ENCODE assay signal across 9 cellular contexts in the genomic region with DNA sequence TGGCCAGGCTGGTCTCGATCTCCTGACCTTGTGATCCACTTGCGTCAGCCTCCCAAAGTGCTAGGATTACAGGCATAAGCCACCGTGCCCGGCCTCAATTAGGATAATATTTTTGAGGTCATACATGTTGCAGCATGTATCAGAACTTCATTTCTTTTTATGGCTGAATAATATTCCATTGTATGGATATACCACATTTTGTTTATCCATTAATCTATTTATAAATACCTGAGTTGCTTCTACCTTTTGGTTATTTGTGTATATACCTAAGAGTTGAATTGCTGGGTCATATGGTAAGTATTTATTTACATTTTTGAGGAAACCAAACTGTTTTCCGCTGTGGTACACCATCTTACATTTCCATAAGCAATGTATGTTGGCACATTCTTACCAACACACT. TPM values are rescaled to one million over a fixed set of nuclear protein-coding genes. Genes with fewer than 3 reads are reported as not detected.
"Had no signal": no experiment of that assay in that cellular context is flagged by ENCODE, and none has a peak within 500 bp of the region (broad histone marks: within the 10 kb centered on the region; RNA-seq: fewer than 3 reads in every experiment).

No MANE protein-coding gene starts in this region.

- H3K4me1 Mint-ChIP-seq: IgD-negative memory B cell had no signal

- H3K4me3 Mint-ChIP-seq: IgD-negative memory B cell had no signal

- H3K4me3 ChIP-seq: K562 had no signal

- H3K36me3 Mint-ChIP-seq: IgD-negative memory B cell had no signal

- DNase-seq: IMR-90, KBM-7, KG1 had no signal

- ATAC-seq: HepG2, K562 had no signal

- H3K27ac Mint-ChIP-seq: IgD-negative memory B cell had no signal

- FAIRE-seq: HepG2, HTR-8/SVneo, K562 had no signal

- H3K27ac ChIP-seq: HL-60 had no signal

RNA-seq across cellular contexts. Expression of a gene that starts 18.1 kb away (rescaled TPM):
- total RNA-seq: HT-29 had no signal
- polyA plus RNA-seq: IgD-negative memory B cell had no signal
